2 cellular contexts compared by ENCODE assay signal in the genomic region with DNA sequence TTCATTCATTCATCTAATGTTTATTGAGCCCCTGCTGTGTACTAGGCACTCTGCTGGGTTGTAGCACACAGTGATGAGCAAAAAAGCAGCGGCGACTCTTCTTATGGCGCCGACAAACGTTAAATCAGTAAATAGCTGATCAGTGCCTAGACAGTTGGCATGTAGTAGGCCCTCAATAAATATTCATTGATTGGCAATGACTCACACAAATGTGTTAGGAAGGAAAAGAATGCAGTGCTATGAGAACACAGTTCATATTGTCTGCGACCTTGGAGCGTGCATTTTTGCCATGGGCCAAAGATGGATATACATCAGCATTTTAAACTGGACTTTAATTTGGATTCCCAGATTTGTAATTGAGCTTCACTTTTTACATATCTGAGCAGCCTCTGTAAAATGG.
TF ChIP-seq lines count a peak whose summit lies in the region.

No MANE protein-coding gene starts in this region.

TF ChIP-seq in SK-N-SH, 30 proteins besides CTCF, POLR2A, EP300 and RAD21 (continued from another document):
- TF ChIP-seq, protein P1, sequence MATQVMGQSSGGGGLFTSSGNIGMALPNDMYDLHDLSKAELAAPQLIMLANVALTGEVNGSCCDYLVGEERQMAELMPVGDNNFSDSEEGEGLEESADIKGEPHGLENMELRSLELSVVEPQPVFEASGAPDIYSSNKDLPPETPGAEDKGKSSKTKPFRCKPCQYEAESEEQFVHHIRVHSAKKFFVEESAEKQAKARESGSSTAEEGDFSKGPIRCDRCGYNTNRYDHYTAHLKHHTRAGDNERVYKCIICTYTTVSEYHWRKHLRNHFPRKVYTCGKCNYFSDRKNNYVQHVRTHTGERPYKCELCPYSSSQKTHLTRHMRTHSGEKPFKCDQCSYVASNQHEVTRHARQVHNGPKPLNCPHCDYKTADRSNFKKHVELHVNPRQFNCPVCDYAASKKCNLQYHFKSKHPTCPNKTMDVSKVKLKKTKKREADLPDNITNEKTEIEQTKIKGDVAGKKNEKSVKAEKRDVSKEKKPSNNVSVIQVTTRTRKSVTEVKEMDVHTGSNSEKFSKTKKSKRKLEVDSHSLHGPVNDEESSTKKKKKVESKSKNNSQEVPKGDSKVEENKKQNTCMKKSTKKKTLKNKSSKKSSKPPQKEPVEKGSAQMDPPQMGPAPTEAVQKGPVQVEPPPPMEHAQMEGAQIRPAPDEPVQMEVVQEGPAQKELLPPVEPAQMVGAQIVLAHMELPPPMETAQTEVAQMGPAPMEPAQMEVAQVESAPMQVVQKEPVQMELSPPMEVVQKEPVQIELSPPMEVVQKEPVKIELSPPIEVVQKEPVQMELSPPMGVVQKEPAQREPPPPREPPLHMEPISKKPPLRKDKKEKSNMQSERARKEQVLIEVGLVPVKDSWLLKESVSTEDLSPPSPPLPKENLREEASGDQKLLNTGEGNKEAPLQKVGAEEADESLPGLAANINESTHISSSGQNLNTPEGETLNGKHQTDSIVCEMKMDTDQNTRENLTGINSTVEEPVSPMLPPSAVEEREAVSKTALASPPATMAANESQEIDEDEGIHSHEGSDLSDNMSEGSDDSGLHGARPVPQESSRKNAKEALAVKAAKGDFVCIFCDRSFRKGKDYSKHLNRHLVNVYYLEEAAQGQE (IDR thresholded peaks at IDR 0.05; ENCODE audit: low read depth, low read length), result no peak
- TF ChIP-seq, protein P2, sequence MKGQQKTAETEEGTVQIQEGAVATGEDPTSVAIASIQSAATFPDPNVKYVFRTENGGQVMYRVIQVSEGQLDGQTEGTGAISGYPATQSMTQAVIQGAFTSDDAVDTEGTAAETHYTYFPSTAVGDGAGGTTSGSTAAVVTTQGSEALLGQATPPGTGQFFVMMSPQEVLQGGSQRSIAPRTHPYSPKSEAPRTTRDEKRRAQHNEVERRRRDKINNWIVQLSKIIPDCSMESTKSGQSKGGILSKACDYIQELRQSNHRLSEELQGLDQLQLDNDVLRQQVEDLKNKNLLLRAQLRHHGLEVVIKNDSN (IDR thresholded peaks at IDR 0.05; ENCODE audit: borderline replicate concordance, low read depth), result no peak
- TF ChIP-seq EZH2phosphoT487 (IDR thresholded peaks at IDR 0.05; ENCODE audit: borderline replicate concordance, low read depth) (no peak), MXI1 (IDR thresholded peaks at IDR 0.05; ENCODE audit: low read depth, low read length) (no peak)

TF ChIP-seq in SK-N-SH treated with all-trans-retinoic acid at 6 μM for 48 hours, 23 proteins besides CTCF, POLR2A, EP300 and RAD21 (continued from another document):
- TF ChIP-seq, protein P3, sequence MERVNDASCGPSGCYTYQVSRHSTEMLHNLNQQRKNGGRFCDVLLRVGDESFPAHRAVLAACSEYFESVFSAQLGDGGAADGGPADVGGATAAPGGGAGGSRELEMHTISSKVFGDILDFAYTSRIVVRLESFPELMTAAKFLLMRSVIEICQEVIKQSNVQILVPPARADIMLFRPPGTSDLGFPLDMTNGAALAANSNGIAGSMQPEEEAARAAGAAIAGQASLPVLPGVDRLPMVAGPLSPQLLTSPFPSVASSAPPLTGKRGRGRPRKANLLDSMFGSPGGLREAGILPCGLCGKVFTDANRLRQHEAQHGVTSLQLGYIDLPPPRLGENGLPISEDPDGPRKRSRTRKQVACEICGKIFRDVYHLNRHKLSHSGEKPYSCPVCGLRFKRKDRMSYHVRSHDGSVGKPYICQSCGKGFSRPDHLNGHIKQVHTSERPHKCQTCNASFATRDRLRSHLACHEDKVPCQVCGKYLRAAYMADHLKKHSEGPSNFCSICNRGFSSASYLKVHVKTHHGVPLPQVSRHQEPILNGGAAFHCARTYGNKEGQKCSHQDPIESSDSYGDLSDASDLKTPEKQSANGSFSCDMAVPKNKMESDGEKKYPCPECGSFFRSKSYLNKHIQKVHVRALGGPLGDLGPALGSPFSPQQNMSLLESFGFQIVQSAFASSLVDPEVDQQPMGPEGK (CRISPR knock-in tag; IDR thresholded peaks at IDR 0.05; ENCODE audit: borderline replicate concordance), result no peak
- TF ChIP-seq, protein P4, sequence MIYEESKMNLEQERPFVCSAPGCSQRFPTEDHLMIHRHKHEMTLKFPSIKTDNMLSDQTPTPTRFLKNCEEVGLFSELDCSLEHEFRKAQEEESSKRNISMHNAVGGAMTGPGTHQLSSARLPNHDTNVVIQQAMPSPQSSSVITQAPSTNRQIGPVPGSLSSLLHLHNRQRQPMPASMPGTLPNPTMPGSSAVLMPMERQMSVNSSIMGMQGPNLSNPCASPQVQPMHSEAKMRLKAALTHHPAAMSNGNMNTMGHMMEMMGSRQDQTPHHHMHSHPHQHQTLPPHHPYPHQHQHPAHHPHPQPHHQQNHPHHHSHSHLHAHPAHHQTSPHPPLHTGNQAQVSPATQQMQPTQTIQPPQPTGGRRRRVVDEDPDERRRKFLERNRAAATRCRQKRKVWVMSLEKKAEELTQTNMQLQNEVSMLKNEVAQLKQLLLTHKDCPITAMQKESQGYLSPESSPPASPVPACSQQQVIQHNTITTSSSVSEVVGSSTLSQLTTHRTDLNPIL (CRISPR knock-in tag; IDR thresholded peaks at IDR 0.05; ENCODE audit: low read depth), result no peak
- TF ChIP-seq GLIS3 (CRISPR knock-in tag; IDR thresholded peaks at IDR 0.05) (no peak), TCF4 (CRISPR knock-in tag; IDR thresholded peaks at IDR 0.05; ENCODE audit: borderline replicate concordance) (no peak)
